Comparison of ENCODE assay signal across 8 cellular contexts in the genomic region with DNA sequence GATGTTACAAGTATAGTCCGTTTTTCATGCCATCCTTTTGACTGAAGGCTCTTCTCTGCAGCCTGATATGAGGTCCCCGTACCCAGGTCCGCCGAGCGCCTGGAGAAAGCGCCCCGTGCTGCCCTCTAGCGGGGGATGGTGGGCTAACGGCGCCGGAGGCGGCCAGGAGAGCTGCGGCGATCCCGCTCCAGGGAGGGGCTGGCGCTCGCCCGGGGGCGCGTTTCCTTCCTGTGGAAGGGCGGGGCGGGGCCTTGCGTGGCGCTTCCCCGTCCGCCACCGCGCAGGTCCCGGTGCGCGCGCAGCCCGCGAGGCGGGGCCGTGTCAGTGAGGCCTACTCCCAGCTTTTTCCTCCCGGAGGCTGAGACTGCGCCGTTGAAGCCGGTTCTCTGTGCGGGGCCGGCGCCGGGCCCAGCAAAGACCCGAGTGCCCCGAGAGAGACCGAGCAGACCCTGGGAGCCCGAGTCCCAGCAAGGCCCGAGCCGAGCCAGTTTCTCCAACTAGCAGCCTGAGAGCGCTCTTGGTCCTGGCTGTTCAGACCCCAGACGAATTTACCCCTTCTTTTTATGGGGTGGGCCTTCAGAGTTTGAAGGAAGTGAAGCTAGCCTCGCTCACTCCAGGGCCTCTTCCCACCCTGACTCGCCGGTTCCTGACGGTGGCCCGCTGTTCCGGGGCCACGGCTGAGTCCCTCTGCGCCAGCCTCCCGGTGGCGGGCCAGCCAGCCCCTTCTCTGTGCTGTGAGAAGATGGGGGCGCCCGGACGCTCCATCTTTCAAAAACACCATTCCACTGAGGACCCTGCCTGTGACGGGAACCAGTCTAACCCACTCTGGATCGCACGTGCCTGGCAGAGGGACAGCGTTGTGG. TPM values are rescaled to one million over a fixed set of nuclear protein-coding genes. Genes with fewer than 3 reads are reported as not detected.
DNase-seq lines count a peak whose midpoint lies in the region; ATAC-seq and TF ChIP-seq lines count a peak whose summit lies in the region.

No MANE protein-coding gene starts in this region.

- H3K36me3 ChIP-seq in BLaER1 treated with 17β-estradiol and CSF1 and Interleukin-3, amounts not matched to agents 10 nM and 100 nM: peaks cover 30 to 45% (median 33%) of the 10 kb centered on the region in 11 experiments
- H3K36me3 ChIP-seq in left lung: peaks cover 0 to 35% of the 10 kb centered on the region in 2 donors

- CTCF ChIA-PET in activated CD4-positive, alpha-beta T cell treated with anti-CD3 and anti-CD28 coated beads, Interleukin-2, amount 10 ng/mL, durations not matched to agents 7 days and 5 days (lab: Charles Lee): interaction anchor here (0.6 to 2.5 kb wide), 29 partner anchors 8 to 612 kb away, joined by 3 to 26 read pairs (median 3); a partner anchor contains a TSS

- peaks cover 0 to 13% (median 0%) of the 10 kb centered on the region in 11 experiments; a peak in 2 of 22 replicates for H4K20me1 ChIP-seq in BLaER1 treated with 17β-estradiol and CSF1 and Interleukin-3, amounts not matched to agents 10 nM and 100 nM

- no peaks in the 10 kb centered on the region for H3K27me3 ChIP-seq in BLaER1 treated with 17β-estradiol and CSF1 and Interleukin-3, amounts not matched to agents 10 nM and 100 nM
- no peaks in the 10 kb centered on the region for H3K27me3 ChIP-seq in left lung

- DNase-seq in GM19240 (ENCODE audit: insufficient read length, low spot score): peak; percentile 89
- DNase-seq in NCI-H524 treated with DMSO at 0.1 percent for 48 hours (lab: John Stamatoyannopoulos, UW): peak; percentile 71
- peak; percentile 97 for DNase-seq in activated CD4-positive, alpha-beta T cell treated with anti-CD3 and anti-CD28 coated beads, Interleukin-2, amount 10 ng/mL, durations not matched to agents 7 days and 5 days
- DNase-seq in dedifferentiated amniotic fluid mesenchymal stem cell (ENCODE audit: extremely low spot score): peak; percentile 93
- peak; percentile 98 to 100 for DNase-seq in left lung
- peak; percentile 100 for DNase-seq in stimulated activated CD4-positive, alpha-beta T cell treated with anti-CD3 and anti-CD28 coated beads, Interleukin-2, amount 100 ng/mL, for 48 hours

- H3K9me3 Mint-ChIP-seq in activated CD4-positive, alpha-beta T cell treated with anti-CD3 and anti-CD28 coated beads, Interleukin-2, amount 10 ng/mL, durations not matched to agents 7 days and 5 days: peaks cover 3% of the 10 kb centered on the region

- H3K9me3 ChIP-seq in BLaER1 treated with 17β-estradiol and CSF1 and Interleukin-3, amounts not matched to agents 10 nM and 100 nM (replicated peaks in 1 of 11): peaks cover 11 to 20% (median 15%) of the 10 kb centered on the region in 11 experiments
- peaks cover 0 to 3% of the 10 kb centered on the region in 2 donors for H3K9me3 ChIP-seq in left lung

- peak overlapping the region; percentile 80 for H3K4me3 Mint-ChIP-seq in activated CD4-positive, alpha-beta T cell treated with anti-CD3 and anti-CD28 coated beads, Interleukin-2, amount 10 ng/mL, durations not matched to agents 7 days and 5 days

- H3K4me1 ChIP-seq in BLaER1 treated with 17β-estradiol and CSF1 and Interleukin-3, amounts not matched to agents 10 nM and 100 nM: peaks cover 19 to 39% (median 29%) of the 10 kb centered on the region in 10 experiments
- peaks cover 9 to 27% of the 10 kb centered on the region in 2 donors for H3K4me1 ChIP-seq in left lung

- H3K27me3 Mint-ChIP-seq in activated CD4-positive, alpha-beta T cell treated with anti-CD3 and anti-CD28 coated beads, Interleukin-2, amount 10 ng/mL, durations not matched to agents 7 days and 5 days: no peaks in the 10 kb centered on the region

- intact Hi-C loops in left lung (cut with DNase I): no loop called here

- TF ChIP-seq CTCF in left lung (IDR thresholded peaks at IDR 0.05): peak; percentile 97 to 100

- peak overlapping the region; percentile 91 for H3K27ac Mint-ChIP-seq in activated CD4-positive, alpha-beta T cell treated with anti-CD3 and anti-CD28 coated beads, Interleukin-2, amount 10 ng/mL, durations not matched to agents 7 days and 5 days

- ATAC-seq in HG03460 (IDR thresholded peaks at IDR 0.05; ENCODE audit: unreplicated experiment) (peak; percentile 78), left lung (peak; percentile 99)

- peaks cover 24% of the 10 kb centered on the region for H3K4me1 Mint-ChIP-seq in activated CD4-positive, alpha-beta T cell treated with anti-CD3 and anti-CD28 coated beads, Interleukin-2, amount 10 ng/mL, durations not matched to agents 7 days and 5 days

- H3K9ac ChIP-seq in BLaER1 treated with 17β-estradiol and CSF1 and Interleukin-3, amounts not matched to agents 10 nM and 100 nM: peak overlapping the region; percentile 89 to 97 (median 94)

- peaks cover 38% of the 10 kb centered on the region for H3K36me3 Mint-ChIP-seq in activated CD4-positive, alpha-beta T cell treated with anti-CD3 and anti-CD28 coated beads, Interleukin-2, amount 10 ng/mL, durations not matched to agents 7 days and 5 days (ENCODE audit: low read depth)

- peak overlapping the region; percentile 52 to 73 (median 62) for H3K4me3 ChIP-seq in BLaER1 treated with 17β-estradiol and CSF1 and Interleukin-3, amounts not matched to agents 10 nM and 100 nM
- peak overlapping the region; percentile 48 to 60 for H3K4me3 ChIP-seq in left lung

- POLR2A ChIA-PET in activated CD4-positive, alpha-beta T cell treated with anti-CD3 and anti-CD28 coated beads, Interleukin-2, amount 10 ng/mL, durations not matched to agents 7 days and 5 days (lab: Charles Lee): interaction anchor here (0.5 to 1.0 kb wide), 2 partner anchors 9 to 126 kb away, joined by 3 read pairs; no protein-coding TSS in a partner anchor

- H3K27ac ChIP-seq in BLaER1 treated with 17β-estradiol and CSF1 and Interleukin-3, amounts not matched to agents 10 nM and 100 nM: peak overlapping the region; percentile 91 to 98 (median 96)
- H3K27ac ChIP-seq in left lung: peak overlapping the region; percentile 93 to 97

- H3K4me2 ChIP-seq in BLaER1 treated with 17β-estradiol and CSF1 and Interleukin-3, amounts not matched to agents 10 nM and 100 nM: peak overlapping the region; percentile 86 to 98 (median 94)

RNA-seq across cellular contexts. Expression of a gene that starts 9.7 kb away (rescaled TPM):
- total RNA-seq in activated CD4-positive, alpha-beta T cell treated with anti-CD3 and anti-CD28 coated beads, Interleukin-2, amount 10 ng/mL, durations not matched to agents 7 days and 5 days: 10 to 100 TPM; 29.3 to 29.4 TPM
- 10 to 100 TPM; 29.1 to 30.4 TPM for total RNA-seq in left lung

Comparison
In these comparisons a context has a peak if more than half of its experiments do, and no peak if none do; other contexts are left out.
1. Peak in every context shown above with its lines: DNase-seq, ATAC-seq, H3K4me3 ChIP-seq and H3K27ac ChIP-seq.